ENCODE assay signal across 17 cellular contexts in genomic region chr18:45940724-45941123, GRCh38.
"Had no signal": no experiment of that assay in that cellular context is flagged by ENCODE, and none has a peak within 500 bp of the region (broad histone marks: within the 10 kb centered on the region; RNA-seq: fewer than 3 reads in every experiment).

No MANE protein-coding gene starts in this region.

- ATAC-seq: gastroesophageal sphincter had no signal

- H3K27me3 ChIP-seq: gastroesophageal sphincter, neutrophil had no signal

- DNase-seq: activated B cell treated with CpG ODN at 0.5 μM for 24 hours; activated CD4-positive, alpha-beta T cell treated with anti-CD3 and anti-CD28 coated beads, Interleukin-2, amount 10 ng/mL, durations not matched to agents 7 days and 5 days; activated gamma-delta T cell; activated T-cell treated with anti-CD3 and anti-CD28 coated beads for 4 hours; central memory CD4-positive, alpha-beta T cell; cortex of kidney; effector memory CD4-positive, alpha-beta T cell; midbrain; retina; stimulated activated CD4-positive, alpha-beta T cell treated with anti-CD3 and anti-CD28 coated beads, Interleukin-15, amount 100 ng/mL, for 24 hours; stimulated activated CD4-positive, alpha-beta T cell treated with anti-CD3 and anti-CD28 coated beads, Interleukin-4, amount 100 ng/mL, for 24 hours; T-helper 2 cell had no signal

- FAIRE-seq: TTC549, urothelium cell line had no signal

- H3K27me3 Mint-ChIP-seq: activated B cell treated with CpG ODN at 0.5 μM for 24 hours; activated CD4-positive, alpha-beta T cell treated with anti-CD3 and anti-CD28 coated beads, Interleukin-2, amount 10 ng/mL, durations not matched to agents 7 days and 5 days had no signal

- H3K4me3 ChIP-seq: gastroesophageal sphincter had no signal

- H3K27ac Mint-ChIP-seq: activated B cell treated with CpG ODN at 0.5 μM for 24 hours; activated CD4-positive, alpha-beta T cell treated with anti-CD3 and anti-CD28 coated beads, Interleukin-2, amount 10 ng/mL, durations not matched to agents 7 days and 5 days had no signal

- H3K9me3 Mint-ChIP-seq: activated B cell treated with CpG ODN at 0.5 μM for 24 hours; activated CD4-positive, alpha-beta T cell treated with anti-CD3 and anti-CD28 coated beads, Interleukin-2, amount 10 ng/mL, durations not matched to agents 7 days and 5 days had no signal

- H3K4me3 Mint-ChIP-seq: activated B cell treated with CpG ODN at 0.5 μM for 24 hours; activated CD4-positive, alpha-beta T cell treated with anti-CD3 and anti-CD28 coated beads, Interleukin-2, amount 10 ng/mL, durations not matched to agents 7 days and 5 days had no signal

- H3K4me1 ChIP-seq: gastroesophageal sphincter had no signal

- H3K27ac ChIP-seq: epithelial cell of prostate, gastroesophageal sphincter, neutrophil had no signal

- H3K9me3 ChIP-seq: gastroesophageal sphincter, neutrophil had no signal
